In genomic region chr13:36912983-36913382, GRCh38 we compare ENCODE assay signal across 14 cellular contexts. TPM values are rescaled to one million over a fixed set of nuclear protein-coding genes. Genes with fewer than 3 reads are reported as not detected.
"Had no signal": no experiment of that assay in that cellular context is flagged by ENCODE, and none has a peak within 500 bp of the region (broad histone marks: within the 10 kb centered on the region; RNA-seq: fewer than 3 reads in every experiment).

No MANE protein-coding gene starts in this region.

- FAIRE-seq: urothelium cell line had no signal

- H3K4me1 Mint-ChIP-seq: activated CD4-positive, alpha-beta T cell treated with anti-CD3 and anti-CD28 coated beads, Interleukin-2, amount 10 ng/mL, durations not matched to agents 7 days and 5 days; naive thymus-derived CD4-positive, alpha-beta T cell had no signal

- H3K27ac Mint-ChIP-seq: activated CD4-positive, alpha-beta T cell treated with anti-CD3 and anti-CD28 coated beads, Interleukin-2, amount 10 ng/mL, durations not matched to agents 7 days and 5 days; activated naive CD8-positive, alpha-beta T cell; activated T-cell treated with anti-CD3 and anti-CD28 coated beads, Interleukin-2, amount 50 U/mL, for 72 hours; naive thymus-derived CD4-positive, alpha-beta T cell; stimulated activated memory B cell treated with anti-CD40 and anti-IgM and Interleukin-4, amounts not matched to agents 10 μg/mL and 1 μg/mL and 100 μg/mL, for 72 hours had no signal

- H3K4me3 ChIP-seq: dorsolateral prefrontal cortex had no signal

- H3K27ac ChIP-seq: dorsolateral prefrontal cortex, neutrophil had no signal

- H3K36me3 ChIP-seq: neutrophil had no signal

- H3K36me3 Mint-ChIP-seq: activated naive CD8-positive, alpha-beta T cell; naive thymus-derived CD4-positive, alpha-beta T cell; stimulated activated memory B cell treated with anti-CD40 and anti-IgM and Interleukin-4, amounts not matched to agents 10 μg/mL and 1 μg/mL and 100 μg/mL, for 72 hours had no signal

- H3K9me3 ChIP-seq: neutrophil had no signal

- H3K4me3 Mint-ChIP-seq: activated CD4-positive, alpha-beta T cell treated with anti-CD3 and anti-CD28 coated beads, Interleukin-2, amount 10 ng/mL, durations not matched to agents 7 days and 5 days; activated naive CD8-positive, alpha-beta T cell; activated T-cell treated with anti-CD3 and anti-CD28 coated beads, Interleukin-2, amount 50 U/mL, for 72 hours; naive thymus-derived CD4-positive, alpha-beta T cell; stimulated activated memory B cell treated with anti-CD40 and anti-IgM and Interleukin-4, amounts not matched to agents 10 μg/mL and 1 μg/mL and 100 μg/mL, for 72 hours had no signal

- ATAC-seq: activated T-cell treated with anti-CD3 and anti-CD28 coated beads, Interleukin-2, amount 50 U/mL, for 72 hours; left lobe of liver; naive thymus-derived CD4-positive, alpha-beta T cell; stimulated activated memory B cell treated with anti-CD40 and anti-IgM and Interleukin-4, amounts not matched to agents 10 μg/mL and 1 μg/mL and 100 μg/mL, for 72 hours had no signal

- DNase-seq: activated CD4-positive, alpha-beta T cell treated with anti-CD3 and anti-CD28 coated beads, Interleukin-2, amount 10 ng/mL, durations not matched to agents 7 days and 5 days; activated CD8-positive, alpha-beta memory T cell treated with anti-CD3 and anti-CD28 coated beads, Interleukin-2, amount 50 U/mL, for 48 hours; activated gamma-delta T cell treated with Interleukin-2 at 50 U/mL for 16 hours; activated T-cell treated with anti-CD3 and anti-CD28 coated beads, Interleukin-2, amount 50 U/mL, for 72 hours; amniotic stem cell; dorsolateral prefrontal cortex; islet precursor cell; midbrain; naive thymus-derived CD4-positive, alpha-beta T cell had no signal

- H3K27me3 ChIP-seq: dorsolateral prefrontal cortex had no signal

- H3K9me3 Mint-ChIP-seq: activated CD4-positive, alpha-beta T cell treated with anti-CD3 and anti-CD28 coated beads, Interleukin-2, amount 10 ng/mL, durations not matched to agents 7 days and 5 days; activated T-cell treated with anti-CD3 and anti-CD28 coated beads, Interleukin-2, amount 50 U/mL, for 72 hours; naive thymus-derived CD4-positive, alpha-beta T cell; stimulated activated memory B cell treated with anti-CD40 and anti-IgM and Interleukin-4, amounts not matched to agents 10 μg/mL and 1 μg/mL and 100 μg/mL, for 72 hours had no signal

RNA-seq across cellular contexts. Expression of gene SMAD9, which starts 7.1 kb away (rescaled TPM):
- total RNA-seq: activated CD4-positive, alpha-beta T cell treated with anti-CD3 and anti-CD28 coated beads, Interleukin-2, amount 10 ng/mL, durations not matched to agents 7 days and 5 days; activated T-cell treated with anti-CD3 and anti-CD28 coated beads, Interleukin-2, amount 50 U/mL, for 72 hours; naive thymus-derived CD4-positive, alpha-beta T cell had no signal
